13 cellular contexts compared by ENCODE assay signal in genomic region chr11:118896472-118896913, GRCh38. TPM values are rescaled to one million over a fixed set of nuclear protein-coding genes. Genes with fewer than 3 reads are reported as not detected.
DNase-seq lines count a peak whose midpoint lies in the region; ATAC-seq, FAIRE-seq and TF ChIP-seq lines count a peak whose summit lies in the region.
"Had no signal": no experiment of that assay in that cellular context is flagged by ENCODE, and none has a peak within 500 bp of the region (broad histone marks: within the 10 kb centered on the region; RNA-seq: fewer than 3 reads in every experiment).

No MANE protein-coding gene starts in this region.

- FAIRE-seq in GM12892 (lab: Jason Lieb, UNC), result no peak

- H3K4me1 Mint-ChIP-seq in natural killer cell, result peaks cover 30 to 59% of the 10 kb centered on the region in 2 donors
- peaks cover 34 to 41% of the 10 kb centered on the region in 2 donors for H3K4me1 Mint-ChIP-seq in natural killer cell treated with Interleukin-12 subunit alpha and Interleukin-12 subunit beta and Interleukin-15 and Interleukin-18, amount 100 ng/mL, for 72 hours (ENCODE audit: low read depth in 2 of 2)

- H3K36me3 Mint-ChIP-seq in natural killer cell, result no peaks in the 10 kb centered on the region
- no peaks in the 10 kb centered on the region for H3K36me3 Mint-ChIP-seq in natural killer cell treated with Interleukin-12 subunit alpha and Interleukin-12 subunit beta and Interleukin-15 and Interleukin-18, amount 100 ng/mL, for 72 hours

- H3K9me3 Mint-ChIP-seq in natural killer cell, result no peaks in the 10 kb centered on the region
- H3K9me3 Mint-ChIP-seq in natural killer cell treated with Interleukin-12 subunit alpha and Interleukin-12 subunit beta and Interleukin-15 and Interleukin-18, amount 100 ng/mL, for 72 hours, result no peaks in the 10 kb centered on the region
- H3K9me3 Mint-ChIP-seq: activated T-helper 2 cell treated with anti-CD3 and anti-CD28 coated beads, Interferon-gamma antibody, Interleukin-2, Interleukin-4, amounts not matched to agents 10 μg/mL and 5 μg/mL and 100 μg/mL, durations not matched to agents 14 hours and 24 hours and 36 hours; neural progenitor cell had no signal

- H3K4me3 Mint-ChIP-seq in natural killer cell, result no peak overlapping the region
- H3K4me3 Mint-ChIP-seq in natural killer cell treated with Interleukin-12 subunit alpha and Interleukin-12 subunit beta and Interleukin-15 and Interleukin-18, amount 100 ng/mL, for 72 hours, result no peak overlapping the region
- H3K4me3 Mint-ChIP-seq: neural progenitor cell had no signal

- TF ChIP-seq POLR2A in GM12892 (IDR thresholded peaks at IDR 0.05; ENCODE audit: low read depth, low read length), result no peak

- ATAC-seq in natural killer cell, result no peak
- no peak for ATAC-seq in natural killer cell treated with Interleukin-12 subunit alpha and Interleukin-12 subunit beta and Interleukin-15 and Interleukin-18, amount 100 ng/mL, for 72 hours
- ATAC-seq in RWPE2 (ENCODE audit: low read depth), result peak; percentile 4; the same call in 1 of the 3 replicates
- peak; percentile 3 for ATAC-seq in left colon
- peak; percentile 12 for ATAC-seq in upper lobe of right lung
- ATAC-seq in psoas muscle, result no peak

- DNase-seq in natural killer cell (no peak), RWPE2 (ENCODE audit: low spot score) (no peak), left colon (no peak), upper lobe of right lung (no peak), psoas muscle (no peak), GM12892 (ENCODE audit: insufficient read length) (no peak), NCI-H526 (lab: John Stamatoyannopoulos, UW) (no peak)
- no peak for DNase-seq in natural killer cell treated with Interleukin-12 subunit alpha and Interleukin-12 subunit beta and Interleukin-15 and Interleukin-18, amount 100 ng/mL, for 72 hours (ENCODE audit: low spot score)
- DNase-seq: substantia nigra, T-helper 9 cell had no signal

- no peaks in the 10 kb centered on the region for H3K27me3 Mint-ChIP-seq in natural killer cell (ENCODE audit: low read depth in 2 of 2)
- no peaks in the 10 kb centered on the region for H3K27me3 Mint-ChIP-seq in natural killer cell treated with Interleukin-12 subunit alpha and Interleukin-12 subunit beta and Interleukin-15 and Interleukin-18, amount 100 ng/mL, for 72 hours

- H3K27ac ChIP-seq in RWPE2 (ENCODE audit: poor library complexity, severe bottlenecking) (peak overlapping the region; percentile 6), upper lobe of right lung (no peak overlapping the region), psoas muscle (no peak overlapping the region)
- H3K27ac ChIP-seq: neural progenitor cell had no signal

- H3K27me3 ChIP-seq in RWPE2 (ENCODE audit: insufficient read depth, poor library complexity, severe bottlenecking) (no peaks in the 10 kb centered on the region), upper lobe of right lung (no peaks in the 10 kb centered on the region), psoas muscle (ENCODE audit: insufficient read depth in 3 of 3, low read length in 2 of 3) (no peaks in the 10 kb centered on the region)
- H3K27me3 ChIP-seq: neural progenitor cell had no signal

- TF ChIP-seq CTCF in natural killer cell (IDR thresholded peaks at IDR 0.05), result no peak
- TF ChIP-seq CTCF in RWPE2 (IDR thresholded peaks at IDR 0.05; ENCODE audit: poor library complexity, severe bottlenecking), result no peak
- no peak for TF ChIP-seq CTCF in upper lobe of right lung (IDR thresholded peaks at IDR 0.05)
- no peak for TF ChIP-seq CTCF in psoas muscle (IDR thresholded peaks at IDR 0.05)

- no peaks in the 10 kb centered on the region for H3K9me3 ChIP-seq in RWPE2 (ENCODE audit: severe bottlenecking)
- H3K9me3 ChIP-seq in upper lobe of right lung, result no peaks in the 10 kb centered on the region
- H3K9me3 ChIP-seq in psoas muscle, result no peaks in the 10 kb centered on the region

- 79 to 84% (median 79%) methylated on average over 10 of the region's 10 CpGs for WGBS in psoas muscle, 3 donors

- H3K36me3 ChIP-seq in RWPE2 (ENCODE audit: low read depth), result peaks cover 30% of the 10 kb centered on the region
- H3K36me3 ChIP-seq in upper lobe of right lung, result peaks cover 39% of the 10 kb centered on the region
- H3K36me3 ChIP-seq in psoas muscle (ENCODE audit: insufficient read depth in 1 of 2, low read depth in 1 of 2), result peaks cover 0 to 55% of the 10 kb centered on the region in 2 donors
- H3K36me3 ChIP-seq: neural progenitor cell had no signal

- H3K4me3 ChIP-seq in RWPE2 (ENCODE audit: severe bottlenecking) (no peak overlapping the region), upper lobe of right lung (no peak overlapping the region), psoas muscle (no peak overlapping the region)
- H3K4me3 ChIP-seq: neural progenitor cell had no signal

- H3K4me1 ChIP-seq in RWPE2 (ENCODE audit: insufficient read depth, poor library complexity, severe bottlenecking) (no peaks in the 10 kb centered on the region), upper lobe of right lung (no peaks in the 10 kb centered on the region), psoas muscle (peaks cover 4% of the 10 kb centered on the region)

- intact Hi-C loops in natural killer cell (cut with micrococcal nuclease), result no loop called here
- intact Hi-C loops in left colon (cut with DNase I, micrococcal nuclease), result no loop called here
- intact Hi-C loops in upper lobe of right lung (cut with DNase I), result no loop called here
- intact Hi-C loops in psoas muscle (cut with DNase I), result loop anchor here in 1 of 2 donors (5.0 kb wide), 1 partner anchor 36 kb away; no protein-coding TSS in a partner anchor

- H3K27ac Mint-ChIP-seq in natural killer cell, result peak overlapping the region; percentile 69 to 74
- H3K27ac Mint-ChIP-seq in natural killer cell treated with Interleukin-12 subunit alpha and Interleukin-12 subunit beta and Interleukin-15 and Interleukin-18, amount 100 ng/mL, for 72 hours, result peak overlapping the region in 1 of 2 donors; percentile 67

RNA-seq across cellular contexts. Expression of gene CXCR5, which starts 12.8 kb away (rescaled TPM):
- total RNA-seq in natural killer cell (1 to 10 TPM in 1 of 3 donors, under 1 TPM in 2; 0.56 to 1.3 (median 0.86) TPM), left colon (under 1 TPM; 0.12 to 0.39 TPM), upper lobe of right lung (not detected), psoas muscle (under 1 TPM in 1 of 4 donors, not detected in 3; 0.17 TPM)
- total RNA-seq in natural killer cell treated with Interleukin-12 subunit alpha and Interleukin-12 subunit beta and Interleukin-15 and Interleukin-18, amount 100 ng/mL, for 72 hours, result 1 to 10 TPM; 3.1 to 6.3 TPM
- under 1 TPM; 0.14 to 0.25 (median 0.21) TPM for polyA plus RNA-seq in psoas muscle
- 2.1 TPM for polyA plus RNA-seq in GM12892 (2012; ENCODE audit: missing spikeins)
- total RNA-seq: cerebellum had no signal

RNA-seq across cellular contexts. Expression of gene BCL9L, which starts 29.2 kb away (rescaled TPM):
- 100 to 1,000 TPM; 221 to 255 (median 234) TPM for total RNA-seq in natural killer cell
- 10 to 100 TPM; 33.5 to 62.2 TPM for total RNA-seq in natural killer cell treated with Interleukin-12 subunit alpha and Interleukin-12 subunit beta and Interleukin-15 and Interleukin-18, amount 100 ng/mL, for 72 hours
- 10 to 100 TPM; 36.4 to 36.5 TPM for total RNA-seq in left colon
- 62.5 TPM for total RNA-seq in upper lobe of right lung
- total RNA-seq in psoas muscle, result 100 to 1,000 TPM in 1 of 4 donors, 10 to 100 TPM in 3; 52.4 to 124 (median 68.0) TPM
- polyA plus RNA-seq in psoas muscle, result 10 to 100 TPM in 1 of 3 donors, 1 to 10 TPM in 2; 8.1 to 31.2 (median 8.6) TPM
- 3.1 TPM for polyA plus RNA-seq in GM12892 (2012; ENCODE audit: missing spikeins)

RNA-seq across cellular contexts. Expression of gene UPK2, which starts 59.6 kb away (rescaled TPM):
- total RNA-seq in natural killer cell, result under 1 TPM in 2 of 3 donors, not detected in 1; 0.40 to 0.41 TPM
- 1 to 10 TPM in 1 of 2 donors, under 1 TPM in 1; 0.64 to 1.1 TPM for total RNA-seq in natural killer cell treated with Interleukin-12 subunit alpha and Interleukin-12 subunit beta and Interleukin-15 and Interleukin-18, amount 100 ng/mL, for 72 hours
- not detected for total RNA-seq in left colon
- total RNA-seq in upper lobe of right lung, result not detected
- total RNA-seq in psoas muscle, result not detected
- under 1 TPM in 1 of 3 donors, not detected in 2; 0.23 TPM for polyA plus RNA-seq in psoas muscle
- 1.5 TPM for polyA plus RNA-seq in GM12892 (2012; ENCODE audit: missing spikeins)
- total RNA-seq: activated T-helper 2 cell treated with anti-CD3 and anti-CD28 coated beads, Interferon-gamma antibody, Interleukin-2, Interleukin-4, amounts not matched to agents 10 μg/mL and 5 μg/mL and 100 μg/mL, durations not matched to agents 14 hours and 24 hours and 36 hours; cerebellum had no signal

Comparison
In these comparisons a context has a peak if more than half of its experiments do, and no peak if none do; other contexts are left out.
1. ATAC-seq: peak in RWPE2 (single experiment), left colon (single experiment) and upper lobe of right lung (single experiment); none in natural killer cell (0 of 3), natural killer cell treated with Interleukin-12 subunit alpha and Interleukin-12 subunit beta and Interleukin-15 and Interleukin-18, amount 100 ng/mL, for 72 hours (0 of 2) and psoas muscle (0 of 4).